In the genomic region with DNA sequence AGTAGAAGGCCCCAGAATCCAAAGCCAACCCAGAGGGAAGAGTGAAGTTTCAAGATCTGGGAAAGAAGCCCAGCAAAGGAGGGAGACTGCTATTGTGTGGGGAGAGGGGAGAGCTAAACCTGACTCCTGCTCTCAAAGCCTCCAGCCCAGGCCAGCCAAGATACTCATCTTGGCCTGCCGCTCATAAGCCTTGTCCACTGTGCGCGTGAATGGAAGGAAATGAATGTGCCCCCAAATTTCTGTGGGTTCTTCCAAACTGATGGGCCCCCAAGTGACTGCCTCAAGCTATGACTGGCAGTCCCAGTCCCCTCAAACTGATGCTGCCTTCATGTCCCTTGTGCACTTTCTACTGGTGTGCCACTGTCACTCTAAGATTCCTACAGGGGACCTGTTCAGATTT, we compare ENCODE assay signal across 10 cellular contexts. TPM values are rescaled to one million over a fixed set of nuclear protein-coding genes. Genes with fewer than 3 reads are reported as not detected.
DNase-seq lines count a peak whose midpoint lies in the region; FAIRE-seq and TF ChIP-seq lines count a peak whose summit lies in the region.
"Had no signal": no experiment of that assay in that cellular context is flagged by ENCODE, and none has a peak within 500 bp of the region (broad histone marks: within the 10 kb centered on the region; RNA-seq: fewer than 3 reads in every experiment).

No MANE protein-coding gene starts in this region.

- TF ChIP-seq RAD21 in liver (IDR thresholded peaks at IDR 0.05): no peak

- H3K9ac ChIP-seq in MM.1S (ENCODE audit: low read length): no peak overlapping the region
- no peak overlapping the region for H3K9ac ChIP-seq in liver (ENCODE audit: low read depth in 1 of 2, low read length in 2 of 2)

- FAIRE-seq in bronchial epithelial cell (lab: Jason Lieb, UNC): no peak

- intact Hi-C loops in stomach (cut with DNase I; ENCODE audit: low total_unique reads): loop anchor here (10.0 kb wide), 1 partner anchor 107 kb away; no protein-coding TSS in a partner anchor

- no peaks in the 10 kb centered on the region for H3K9me3 ChIP-seq in MM.1S (replicated peaks; ENCODE audit: insufficient read depth, low read length)
- H3K9me3 ChIP-seq in liver (ENCODE audit: control insufficient read depth in 4 of 4, low read length in 3 of 4): no peaks in the 10 kb centered on the region
- H3K9me3 ChIP-seq in stomach: no peaks in the 10 kb centered on the region

- H3K4me3 ChIP-seq in MM.1S (ENCODE audit: low read length) (no peak overlapping the region), bronchial epithelial cell (ENCODE audit: low read depth, low read length) (peak overlapping the region; percentile 86), liver (ENCODE audit: low read depth in 1 of 3, low read length in 3 of 3) (peak overlapping the region in 2 of 3 donors; percentile 85 to 87), stomach (peak overlapping the region; percentile 78 to 90 (median 86))

- no peak for TF ChIP-seq EP300 in stomach (IDR thresholded peaks at IDR 0.05)

- H3K4me1 ChIP-seq in MM.1S (ENCODE audit: low read length) (peaks cover 5% of the 10 kb centered on the region), liver (ENCODE audit: control insufficient read depth in 4 of 4, insufficient read depth in 4 of 4, low read length in 3 of 4) (peaks cover 11 to 65% (median 58%) of the 10 kb centered on the region in 4 donors), stomach (peaks cover 67 to 74% (median 73%) of the 10 kb centered on the region in 4 donors)

- no peak overlapping the region for H2AFZ ChIP-seq in MM.1S (ENCODE audit: low read length)

- TF ChIP-seq CTCF in MM.1S (IDR thresholded peaks at IDR 0.05; ENCODE audit: low read length) (no peak), bronchial epithelial cell (IDR thresholded peaks at IDR 0.05; ENCODE audit: insufficient read depth, low read length, severe bottlenecking) (no peak), liver (IDR thresholded peaks at IDR 0.05; ENCODE audit: low read depth, low read length, missing input control) (no peak), stomach (IDR thresholded peaks at IDR 0.05) (no peak)

- no peaks in the 10 kb centered on the region for H3K79me2 ChIP-seq in MM.1S (ENCODE audit: low read length)

- DNase-seq in MM.1S (no peak), bronchial epithelial cell (ENCODE audit: low read depth) (no peak), stomach (no peak), OCI-M2 (lab: John Stamatoyannopoulos, UW; ENCODE audit: unreplicated experiment) (no peak), NCI-H345 treated with DMSO at 0.1 percent for 48 hours (lab: John Stamatoyannopoulos, UW; ENCODE audit: unreplicated experiment) (no peak), NCI-H748 (lab: John Stamatoyannopoulos, UW; ENCODE audit: unreplicated experiment) (no peak)
- DNase-seq: activated naive CD4-positive, alpha-beta T cell treated with Interleukin-2 at 50 U/mL for 16 hours; NCI-H2029; T-helper 9 cell had no signal

- no peaks in the 10 kb centered on the region for H4K20me1 ChIP-seq in MM.1S (ENCODE audit: insufficient read depth, low read length)

- H3K27me3 ChIP-seq in MM.1S (replicated peaks; ENCODE audit: insufficient read depth, low read length) (no peaks in the 10 kb centered on the region; the same call in 1 of the 2 replicates), bronchial epithelial cell (ENCODE audit: control insufficient read depth, insufficient read depth, low read length) (no peaks in the 10 kb centered on the region), liver (ENCODE audit: control insufficient read depth in 4 of 4, insufficient read depth in 4 of 4, low read length in 3 of 4) (no peaks in the 10 kb centered on the region), stomach (peaks cover 0 to 19% (median 0%) of the 10 kb centered on the region in 3 donors)

- no peaks in the 10 kb centered on the region for H3K9me2 ChIP-seq in MM.1S (replicated peaks; ENCODE audit: insufficient read depth, low read length)

- no peak for TF ChIP-seq POLR2A in stomach (IDR thresholded peaks at IDR 0.05)

- H3K36me3 ChIP-seq in MM.1S (replicated peaks; ENCODE audit: insufficient read depth, low read length): no peaks in the 10 kb centered on the region
- H3K36me3 ChIP-seq in bronchial epithelial cell (ENCODE audit: control insufficient read depth, insufficient read depth, low read length): no peaks in the 10 kb centered on the region
- no peaks in the 10 kb centered on the region for H3K36me3 ChIP-seq in liver (ENCODE audit: control insufficient read depth in 4 of 4, insufficient read depth in 3 of 4, low read depth in 1 of 4, low read length in 3 of 4)
- no peaks in the 10 kb centered on the region for H3K36me3 ChIP-seq in stomach

- peaks cover 16% of the 10 kb centered on the region for H3F3A ChIP-seq in MM.1S (ENCODE audit: insufficient read depth, low read length)

- peak overlapping the region; percentile 98; the same call in 1 of the 2 replicates for H3K4me2 ChIP-seq in MM.1S (ENCODE audit: low read depth, low read length)

- WGBS in liver: 94% methylated on average over 3 of the region's 3 CpGs
- WGBS in stomach, 5 donors: 38 to 81% (median 58%) methylated on average over 3 of the region's 3 CpGs

- H3K27ac ChIP-seq in MM.1S (ENCODE audit: low read length): no peak overlapping the region
- H3K27ac ChIP-seq in liver (ENCODE audit: low read depth in 1 of 2, low read length in 2 of 2): peak overlapping the region in 1 of 2 donors; percentile 93
- H3K27ac ChIP-seq in stomach: peak overlapping the region; percentile 91 to 97 (median 92)

TF ChIP-seq in liver, 16 proteins besides CTCF, POLR2A, EP300 and RAD21:
- no peak for TF ChIP-seq FOXA1 (IDR thresholded peaks at IDR 0.05)
- TF ChIP-seq HNF4A (conservative IDR thresholded peaks at IDR 0.05): no peak

RNA-seq across cellular contexts. Expression of gene PLXNA2, which starts 2.0 kb away (rescaled TPM):
- total RNA-seq in bronchial epithelial cell (9.0 and 10.0 TPM in 2 replicates), liver (1 to 10 TPM; 2.8 to 9.2 TPM), stomach (100 to 1,000 TPM in 1 of 5 donors, 10 to 100 TPM in 4; 21.0 to 185 (median 39.7) TPM)
- polyA plus RNA-seq in liver (1 to 10 TPM; 1.8 to 2.7 TPM), stomach (10 to 100 TPM in 1 of 3 donors, 1 to 10 TPM in 2; 2.7 to 13.9 (median 4.0) TPM)
